ENCODE assay signal across 8 cellular contexts in genomic region chr7:131753620-131754222, GRCh38.
DNase-seq lines count a peak whose midpoint lies in the region; ATAC-seq and TF ChIP-seq lines count a peak whose summit lies in the region.

No MANE protein-coding gene starts in this region.

- no peaks in the 10 kb centered on the region for H3K27me3 ChIP-seq in kidney epithelial cell (ENCODE audit: control insufficient read depth, insufficient read depth, low read length)

- peak; percentile 44 for TF ChIP-seq CTCF in kidney epithelial cell (IDR thresholded peaks at IDR 0.05; ENCODE audit: insufficient read depth, low read length, poor library complexity, severe bottlenecking)

- H3K4me3 ChIP-seq in kidney epithelial cell (ENCODE audit: low read depth, low read length): no peak overlapping the region

- DNase-seq in DMS114 treated with DMSO at 0.1 percent for 48 hours (lab: John Stamatoyannopoulos, UW; ENCODE audit: unreplicated experiment): peak; percentile 10
- peak; percentile 39 for DNase-seq in HT1080 (ENCODE audit: low read depth)
- peak; percentile 31 for DNase-seq in SW480 (ENCODE audit: low spot score)
- DNase-seq in kidney epithelial cell (ENCODE audit: low read depth): no peak
- no peak for DNase-seq in NCI-H1092 (lab: John Stamatoyannopoulos, UW)
- no peak for DNase-seq in activated T-cell treated with anti-CD3 and anti-CD28 coated beads, Interleukin-2, amount 50 U/mL, for 48 hours
- no peak for DNase-seq in AML-193 (lab: John Stamatoyannopoulos, UW)

- no peak for ATAC-seq in HG03521 (IDR thresholded peaks at IDR 0.05; ENCODE audit: unreplicated experiment)

- no peaks in the 10 kb centered on the region for H3K36me3 ChIP-seq in kidney epithelial cell (ENCODE audit: control insufficient read depth, insufficient read depth, low read length)

Comparison
In these comparisons a context has a peak if more than half of its experiments do, and no peak if none do; other contexts are left out.
1. DNase-seq: peak in DMS114 treated with DMSO at 0.1 percent for 48 hours (single experiment), HT1080 (single experiment) and SW480 (single experiment); none in kidney epithelial cell (single experiment), NCI-H1092 (single experiment), activated T-cell treated with anti-CD3 and anti-CD28 coated beads, Interleukin-2, amount 50 U/mL, for 48 hours (0 of 2) and AML-193 (0 of 2).